29 cellular contexts compared by ENCODE assay signal in genomic region chr18:47689386-47689785, GRCh38.
"Had no signal": no experiment of that assay in that cellular context is flagged by ENCODE, and none has a peak within 500 bp of the region (broad histone marks: within the 10 kb centered on the region; RNA-seq: fewer than 3 reads in every experiment).

No MANE protein-coding gene starts in this region.

- ATAC-seq: activated CD4-positive, alpha-beta T cell treated with anti-CD3 and anti-CD28 coated beads for 36 hours; activated T-cell treated with anti-CD3 and anti-CD28 coated beads, Interleukin-2, amount 50 U/mL, for 72 hours; foreskin keratinocyte; heart right ventricle; psoas muscle; T-cell; upper lobe of right lung had no signal

- H3K27me3 ChIP-seq: cardiac muscle cell, colonic mucosa, esophagus muscularis mucosa, foreskin keratinocyte, right atrium auricular region, suprapubic skin, upper lobe of right lung had no signal

- H3K4me2 ChIP-seq: smooth muscle cell had no signal

- H3K36me3 ChIP-seq: cardiac muscle cell, colonic mucosa, esophagus muscularis mucosa, heart right ventricle, left ventricle myocardium inferior, right atrium auricular region, suprapubic skin, tibial artery, upper lobe of right lung had no signal

- H3K79me2 ChIP-seq: parathyroid adenoma had no signal

- H3K27ac Mint-ChIP-seq: activated CD4-positive, alpha-beta T cell treated with anti-CD3 and anti-CD28 coated beads for 36 hours; activated naive CD8-positive, alpha-beta T cell; activated T-cell treated with anti-CD3 and anti-CD28 coated beads, Interleukin-2, amount 50 U/mL, for 72 hours; nephron; T-cell had no signal

- H3K27ac ChIP-seq: cardiac muscle cell, colonic mucosa, dorsolateral prefrontal cortex, esophagus muscularis mucosa, foreskin keratinocyte, heart right ventricle, left ventricle myocardium inferior, parathyroid adenoma, psoas muscle, right atrium auricular region, suprapubic skin, tibial artery, upper lobe of right lung had no signal

- H3K4me3 ChIP-seq: cardiac muscle cell, colonic mucosa, dorsolateral prefrontal cortex, esophagus muscularis mucosa, heart right ventricle, left ventricle myocardium inferior, lung, psoas muscle, right atrium auricular region, smooth muscle cell, suprapubic skin, tibial artery, upper lobe of right lung had no signal

- H3K36me3 Mint-ChIP-seq: activated naive CD8-positive, alpha-beta T cell; brain; T-cell had no signal

- H3K9me3 Mint-ChIP-seq: activated T-cell treated with anti-CD3 and anti-CD28 coated beads, Interleukin-2, amount 50 U/mL, for 72 hours; nephron; T-cell had no signal

- H3K4me3 Mint-ChIP-seq: activated CD4-positive, alpha-beta T cell treated with anti-CD3 and anti-CD28 coated beads for 36 hours; activated naive CD8-positive, alpha-beta T cell; activated T-cell treated with anti-CD3 and anti-CD28 coated beads, Interleukin-2, amount 50 U/mL, for 72 hours; brain; nephron; T-cell had no signal

- H3K4me1 Mint-ChIP-seq: activated CD4-positive, alpha-beta T cell treated with anti-CD3 and anti-CD28 coated beads for 36 hours; nephron; T-cell had no signal

- H3K9me3 ChIP-seq: colonic mucosa, esophagus muscularis mucosa, heart right ventricle, left ventricle myocardium inferior, psoas muscle, right atrium auricular region, suprapubic skin, tibial artery, upper lobe of right lung had no signal

- H3K9ac ChIP-seq: parathyroid adenoma had no signal

- H3K4me1 ChIP-seq: colonic mucosa, esophagus muscularis mucosa, foreskin keratinocyte, heart right ventricle, left ventricle myocardium inferior, parathyroid adenoma, psoas muscle, right atrium auricular region, suprapubic skin, tibial artery, upper lobe of right lung had no signal

- DNase-seq: activated CD4-positive, alpha-beta T cell treated with anti-CD3 and anti-CD28 coated beads for 36 hours; activated CD4-positive, alpha-beta T cell treated with anti-CD3 and anti-CD28 coated beads, Interleukin-2, amount 50 U/mL, for 4 hours; activated CD4-positive, CD25-positive, alpha-beta regulatory T cell; activated naive CD4-positive, alpha-beta T cell; activated T-cell treated with anti-CD3 and anti-CD28 coated beads for 4 hours; activated T-cell treated with anti-CD3 and anti-CD28 coated beads, Interleukin-2, amount 50 U/mL, for 72 hours; aorta; cerebellar nuclear complex; colonic mucosa; dorsolateral prefrontal cortex; foreskin keratinocyte; heart right ventricle; islet precursor cell; left ventricle myocardium inferior; psoas muscle; stimulated activated naive CD4-positive, alpha-beta T cell; T-cell; tibial artery; upper lobe of right lung had no signal
